ENCODE assay signal across 21 cellular contexts in genomic region chr4:24796632-24797031, GRCh38. TPM values are rescaled to one million over a fixed set of nuclear protein-coding genes. Genes with fewer than 3 reads are reported as not detected.
DNase-seq lines count a peak whose midpoint lies in the region; ATAC-seq and TF ChIP-seq lines count a peak whose summit lies in the region.
"Had no signal": no experiment of that assay in that cellular context is flagged by ENCODE, and none has a peak within 500 bp of the region (broad histone marks: within the 10 kb centered on the region; RNA-seq: fewer than 3 reads in every experiment).

No MANE protein-coding gene starts in this region.

- no peak overlapping the region for H3K4ac ChIP-seq in mesenchymal stem cell (ENCODE audit: low read depth in 1 of 2, low read length in 2 of 2)

- H3K79me1 ChIP-seq in mesenchymal stem cell (replicated peaks; ENCODE audit: low read length, poor library complexity, severe bottlenecking) = no peaks in the 10 kb centered on the region

- no peaks in the 10 kb centered on the region for H3K36me3 ChIP-seq in right atrium auricular region
- H3K36me3 ChIP-seq in mesenchymal stem cell (ENCODE audit: control insufficient read depth in 1 of 2, insufficient read depth in 2 of 2, low read depth in 1 of 2, low read length in 2 of 2) = peaks cover 3 to 8% of the 10 kb centered on the region in 2 experiments
- no peaks in the 10 kb centered on the region for H3K36me3 ChIP-seq in stomach smooth muscle (ENCODE audit: control insufficient read depth in 2 of 2, insufficient read depth in 2 of 2, low read length in 2 of 2)
- no peaks in the 10 kb centered on the region for H3K36me3 ChIP-seq in vagina
- H3K36me3 ChIP-seq: BE2C, Peyer's patch had no signal

- no peak for TF ChIP-seq POLR2A in vagina (IDR thresholded peaks at IDR 0.05)

- no peak overlapping the region for H2BK5ac ChIP-seq in mesenchymal stem cell (ENCODE audit: low read depth, low read length, poor library complexity, severe bottlenecking)

- no peak overlapping the region for H3K14ac ChIP-seq in mesenchymal stem cell (ENCODE audit: low read length in 2 of 2)

- no peak overlapping the region for H2BK120ac ChIP-seq in mesenchymal stem cell (ENCODE audit: low read depth, low read length)

- H2AK5ac ChIP-seq in mesenchymal stem cell (ENCODE audit: low read length, severe bottlenecking) = no peak overlapping the region

- peak overlapping the region; percentile 92 for H3K9ac ChIP-seq in mesenchymal stem cell (ENCODE audit: low read length)
- H3K9ac ChIP-seq in stomach smooth muscle (ENCODE audit: low read length in 2 of 2) = peak overlapping the region in 1 of 2 donors; percentile 5

- H2BK12ac ChIP-seq in mesenchymal stem cell (ENCODE audit: low read length in 2 of 2) = no peak overlapping the region

- peak overlapping the region; percentile 16 to 87 for H3K27ac ChIP-seq in right atrium auricular region
- H3K27ac ChIP-seq in mesenchymal stem cell (ENCODE audit: low read length, poor library complexity, severe bottlenecking) = no peak overlapping the region
- peak overlapping the region; percentile 85 for H3K27ac ChIP-seq in stomach smooth muscle (ENCODE audit: low read length)
- peak overlapping the region; percentile 79 for H3K27ac ChIP-seq in vagina

- H3K4me1 ChIP-seq in right atrium auricular region (peaks cover 0 to 47% of the 10 kb centered on the region in 2 donors), mesenchymal stem cell (ENCODE audit: control insufficient read depth, insufficient read depth, low read depth, low read length) (peaks cover 25% of the 10 kb centered on the region), stomach smooth muscle (ENCODE audit: control insufficient read depth, insufficient read depth, low read length) (peaks cover 46% of the 10 kb centered on the region), vagina (peaks cover 51% of the 10 kb centered on the region)
- H3K4me1 ChIP-seq: BE2C had no signal

- intact Hi-C loops in Right ventricle myocardium inferior (cut with DNase I) = loop anchor here (10.0 kb wide), 2 partner anchors 118 to 322 kb away; partner anchors contain the start of gene CCDC149
- intact Hi-C loops in vagina (cut with DNase I) = loop anchor here (10.0 kb wide), 2 partner anchors 58 to 322 kb away; no protein-coding TSS in a partner anchor

- no peak for ATAC-seq in Right ventricle myocardium inferior
- ATAC-seq: GM12878 had no signal

- no peak overlapping the region for H3K4me3 ChIP-seq in right atrium auricular region
- H3K4me3 ChIP-seq in mesenchymal stem cell (ENCODE audit: insufficient read depth in 1 of 2, low read depth in 1 of 2, low read length in 2 of 2) = peak overlapping the region in 1 of 2 experiments; percentile 88
- H3K4me3 ChIP-seq in stomach smooth muscle (ENCODE audit: low read length in 2 of 2) = peak overlapping the region in 1 of 2 donors; percentile 79
- H3K4me3 ChIP-seq in vagina = no peak overlapping the region
- H3K4me3 ChIP-seq: GM12878 had no signal

- H3K23ac ChIP-seq in mesenchymal stem cell (ENCODE audit: low read length in 2 of 2) = no peak overlapping the region

- no peak overlapping the region for H2BK15ac ChIP-seq in mesenchymal stem cell (ENCODE audit: low read depth, poor library complexity, severe bottlenecking)

- no peaks in the 10 kb centered on the region for H3K9me3 ChIP-seq in right atrium auricular region
- no peaks in the 10 kb centered on the region for H3K9me3 ChIP-seq in mesenchymal stem cell (ENCODE audit: control insufficient read depth, low read length)
- no peaks in the 10 kb centered on the region for H3K9me3 ChIP-seq in stomach smooth muscle (ENCODE audit: control insufficient read depth in 2 of 2, low read length in 2 of 2)
- H3K9me3 ChIP-seq in vagina = no peaks in the 10 kb centered on the region
- H3K9me3 ChIP-seq: BE2C, Peyer's patch had no signal

- H3K27me3 ChIP-seq in right atrium auricular region (no peaks in the 10 kb centered on the region), mesenchymal stem cell (ENCODE audit: control insufficient read depth in 1 of 2, insufficient read depth in 1 of 2, low read length in 2 of 2) (peaks cover 0 to 37% of the 10 kb centered on the region in 2 experiments), stomach smooth muscle (ENCODE audit: control insufficient read depth in 1 of 2, insufficient read depth in 2 of 2, low read length in 2 of 2) (no peaks in the 10 kb centered on the region), vagina (no peaks in the 10 kb centered on the region)
- H3K27me3 ChIP-seq: BE2C, Peyer's patch had no signal

- H3K4me2 ChIP-seq in mesenchymal stem cell (ENCODE audit: low read length, poor library complexity, severe bottlenecking) = no peak overlapping the region

- in situ Hi-C loops in G401 (cut with HindIII; ENCODE audit: low sequenced_read_pairs) = no loop called here

- H3K18ac ChIP-seq in mesenchymal stem cell (ENCODE audit: low read depth in 1 of 2, low read length in 2 of 2) = no peak overlapping the region

- H4K91ac ChIP-seq in mesenchymal stem cell (ENCODE audit: low read length) = no peak overlapping the region

- H4K8ac ChIP-seq in mesenchymal stem cell (ENCODE audit: low read length) = no peak overlapping the region

- TF ChIP-seq CTCF in right atrium auricular region (IDR thresholded peaks at IDR 0.05) (no peak), vagina (IDR thresholded peaks at IDR 0.05) (no peak)

- DNase-seq in right atrium auricular region (ENCODE audit: low spot score) = peak; percentile 43
- no peak for DNase-seq in Right ventricle myocardium inferior (ENCODE audit: missing footprints)
- no peak for DNase-seq in mesenchymal stem cell
- no peak for DNase-seq in vagina (ENCODE audit: extremely low spot score in 2 of 2)
- no peak for DNase-seq in Ammon's horn (ENCODE audit: low spot score)
- no peak for DNase-seq in G401 (ENCODE audit: low spot score)
- no peak for DNase-seq in SHP77 (lab: John Stamatoyannopoulos, UW)
- DNase-seq: 8988T; BE2C; CD4-positive, CD25-positive, alpha-beta regulatory T cell; COR-L47; DMS153; NCI-H1092 treated with DMSO at 0.1 percent for 48 hours; NCI-H146; NCI-H2029 treated with DMSO at 0.1 percent for 48 hours; NCI-H2171 treated with DMSO at 0.1 percent for 48 hours; NCI-H446 treated with DMSO at 0.1 percent for 48 hours; Peyer's patch had no signal

- H2AFZ ChIP-seq in mesenchymal stem cell (ENCODE audit: low read depth, low read length) = no peak overlapping the region

RNA-seq across cellular contexts. Expression of gene SOD3, which starts 1.3 kb away (rescaled TPM):
- 100 to 1,000 TPM in 1 of 2 donors, 10 to 100 TPM in 1; 94.9 to 300 TPM for total RNA-seq in right atrium auricular region
- total RNA-seq in Right ventricle myocardium inferior = 63.4 TPM
- 4.4 TPM for polyA plus RNA-seq in mesenchymal stem cell (2013, experiment 1 of 2)
- 4.6 TPM for polyA plus RNA-seq in mesenchymal stem cell (2013, experiment 2 of 2)
- total RNA-seq in vagina = 280 TPM
- total RNA-seq in G401 (2014; rRNA removed; shearing (Covaris generic)) = not detected in 2 replicates
- total RNA-seq: CD4-positive, CD25-positive, alpha-beta regulatory T cell; GM12878; H4 had no signal
- polyA plus RNA-seq: CD4-positive, CD25-positive, alpha-beta regulatory T cell; GM12878 had no signal

Comparison
In these comparisons a context has a peak if more than half of its experiments do, and no peak if none do; other contexts are left out.
1. RNA of gene SOD3, which starts 1.3 kb away (total RNA-seq): 94.9 to 300 TPM in right atrium auricular region, 280 TPM in vagina (single experiment) and 63.4 TPM in Right ventricle myocardium inferior (single experiment); not detected in G401; every median in the first group is over 10 times any median in the second.